ENCODE assay signal across 8 cellular contexts in the genomic region with DNA sequence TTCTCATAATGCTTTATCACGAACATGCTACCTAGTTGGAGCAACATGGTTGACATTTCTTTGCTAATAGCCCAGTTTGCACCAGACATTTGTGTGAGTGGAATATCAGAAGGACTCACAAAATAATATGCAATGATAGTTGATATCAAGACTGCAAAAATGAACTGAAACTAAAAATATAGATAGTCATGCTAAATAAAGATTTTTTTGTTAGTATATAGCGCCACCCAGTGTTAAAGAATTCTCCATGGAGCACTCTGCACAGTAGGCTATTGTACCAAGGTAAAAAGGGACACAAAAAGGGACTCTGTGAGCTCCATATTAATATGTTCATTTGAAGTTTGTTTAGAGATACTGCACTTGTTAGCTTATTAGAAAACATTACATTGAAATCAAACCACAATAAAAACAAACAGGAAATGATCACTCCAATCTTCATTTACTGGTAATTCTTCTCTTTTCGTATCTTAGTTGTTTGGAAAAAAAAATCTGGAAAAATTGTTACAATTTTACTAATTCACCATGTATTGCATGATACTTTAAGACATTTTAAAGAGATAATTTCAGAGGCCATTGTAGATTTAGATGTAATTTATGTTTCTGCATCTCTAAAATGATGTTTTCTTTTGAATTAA.
A peak's percentile ranks its signal among the peaks of the same experiment; 100 is the strongest.
DNase-seq lines count a peak whose midpoint lies in the region; ATAC-seq, FAIRE-seq and TF ChIP-seq lines count a peak whose summit lies in the region.

No MANE protein-coding gene starts in this region.

- 49% methylated on average over 3 of the region's 3 CpGs for WGBS in liver

- H3K9me3 Mint-ChIP-seq in MCF 10A (ENCODE audit: unreplicated experiment) = no peaks in the 10 kb centered on the region

- peak; percentile 46 for ATAC-seq in Right ventricle myocardium inferior

- H3K36me3 Mint-ChIP-seq in MCF 10A (ENCODE audit: insufficient read depth, unreplicated experiment) = no peaks in the 10 kb centered on the region

- no TSS peak for BruUV-seq in MCF 10A (replicated peaks; lab: Mats Ljungman, UMichigan)

- peak overlapping the region; percentile 70 for H3K4me3 Mint-ChIP-seq in MCF 10A (ENCODE audit: unreplicated experiment)

- no peak for FAIRE-seq in GM19239 (lab: Jason Lieb, UNC)

- CTCF ChIA-PET in MCF 10A (lab: Yijun Ruan, JAX) = interaction anchor here (0.6 to 1.1 kb wide), 7 partner anchors 13 to 1885 kb away, joined by 3 to 9 read pairs (median 3); no protein-coding TSS in a partner anchor

- no peak overlapping the region for H3K4me3 ChIP-seq in liver (ENCODE audit: low read depth in 1 of 3, low read length in 3 of 3)

- H3K27ac Mint-ChIP-seq in MCF 10A (ENCODE audit: low read depth, unreplicated experiment) = no peak overlapping the region

- intact Hi-C loops in Right ventricle myocardium inferior (cut with DNase I) = loop anchor here (2.0 kb wide), 1 partner anchor 115 kb away; no protein-coding TSS in a partner anchor
- intact Hi-C loops in cardiac septum (cut with DNase I) = loop anchor here (5.0 kb wide), 1 partner anchor 112 kb away; no protein-coding TSS in a partner anchor
- intact Hi-C loops in MCF 10A (cut with micrococcal nuclease) = no loop called here

- H3K9ac ChIP-seq in liver (ENCODE audit: low read depth in 1 of 2, low read length in 2 of 2) = no peak overlapping the region

- no peaks in the 10 kb centered on the region for H3K9me3 ChIP-seq in liver (ENCODE audit: control insufficient read depth in 4 of 4, low read length in 3 of 4)

- POLR2A ChIA-PET in MCF 10A (lab: Yijun Ruan, JAX) = no interaction called here

- peaks cover 12% of the 10 kb centered on the region for H3K4me1 Mint-ChIP-seq in MCF 10A (ENCODE audit: insufficient read depth, unreplicated experiment)

- peak; percentile 70 for TF ChIP-seq RAD21 in liver (IDR thresholded peaks at IDR 0.05)

- no peaks in the 10 kb centered on the region for H3K36me3 ChIP-seq in liver (ENCODE audit: control insufficient read depth in 4 of 4, insufficient read depth in 3 of 4, low read depth in 1 of 4, low read length in 3 of 4)

- peak; percentile 54 for TF ChIP-seq CTCF in MCF 10A (IDR thresholded peaks at IDR 0.05; ENCODE audit: unreplicated experiment)
- peak; percentile 39 for TF ChIP-seq CTCF in liver (IDR thresholded peaks at IDR 0.05; ENCODE audit: low read depth, low read length, missing input control)

- no peaks in the 10 kb centered on the region for H3K27me3 ChIP-seq in liver (ENCODE audit: control insufficient read depth in 4 of 4, insufficient read depth in 4 of 4, low read length in 3 of 4)

- H3K4me1 ChIP-seq in liver (ENCODE audit: control insufficient read depth in 4 of 4, insufficient read depth in 4 of 4, low read length in 3 of 4) = no peaks in the 10 kb centered on the region

- no peak overlapping the region for H3K27ac ChIP-seq in liver (ENCODE audit: low read depth in 1 of 2, low read length in 2 of 2)

- DNase-seq in Right ventricle myocardium inferior (ENCODE audit: missing footprints) (no peak), cardiac septum (ENCODE audit: low spot score) (no peak), NCI-H460 (ENCODE audit: extremely low read depth, low read depth) (peak; percentile 27), MCF 10A (ENCODE audit: unreplicated experiment) (peak; percentile 62), GM19239 (ENCODE audit: insufficient read length, low spot score) (no peak)
- no peak for DNase-seq in NK-92 treated with Interleukin-12 subunit alpha and Interleukin-12 subunit beta, amount 100 ng/mL, for 24 hours (lab: John Stamatoyannopoulos, UW)
- no peak for DNase-seq in effector CD8-positive, alpha-beta T cell (lab: John Stamatoyannopoulos, UW)

- no peaks in the 10 kb centered on the region for H3K27me3 Mint-ChIP-seq in MCF 10A (ENCODE audit: insufficient read depth, unreplicated experiment)

TF ChIP-seq in liver, 16 proteins besides CTCF, POLR2A, EP300 and RAD21:
- TF ChIP-seq, protein P1, sequence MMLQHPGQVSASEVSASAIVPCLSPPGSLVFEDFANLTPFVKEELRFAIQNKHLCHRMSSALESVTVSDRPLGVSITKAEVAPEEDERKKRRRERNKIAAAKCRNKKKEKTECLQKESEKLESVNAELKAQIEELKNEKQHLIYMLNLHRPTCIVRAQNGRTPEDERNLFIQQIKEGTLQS (IDR thresholded peaks at IDR 0.05) = no peak
- no peak for TF ChIP-seq HNF4G (IDR thresholded peaks at IDR 0.05)
- TF ChIP-seq TAF1 (conservative IDR thresholded peaks at IDR 0.05) = no peak
- no peak for TF ChIP-seq FOXA1 (IDR thresholded peaks at IDR 0.05)
- TF ChIP-seq FOXA2 (IDR thresholded peaks at IDR 0.05) = no peak
- no peak for TF ChIP-seq SP1 (IDR thresholded peaks at IDR 0.05)
TF ChIP-seq in liver: peak in this region for 0.

Comparison
In these comparisons a context has a peak if more than half of its experiments do, and no peak if none do; other contexts are left out.
1. DNase-seq: peak in NCI-H460 (single experiment) and MCF 10A (single experiment); none in Right ventricle myocardium inferior (single experiment), cardiac septum (single experiment), NK-92 treated with Interleukin-12 subunit alpha and Interleukin-12 subunit beta, amount 100 ng/mL, for 24 hours (single experiment), effector CD8-positive, alpha-beta T cell (single experiment) and GM19239 (single experiment).